Comparison of ENCODE assay signal across 1 cellular context in the genomic region with DNA sequence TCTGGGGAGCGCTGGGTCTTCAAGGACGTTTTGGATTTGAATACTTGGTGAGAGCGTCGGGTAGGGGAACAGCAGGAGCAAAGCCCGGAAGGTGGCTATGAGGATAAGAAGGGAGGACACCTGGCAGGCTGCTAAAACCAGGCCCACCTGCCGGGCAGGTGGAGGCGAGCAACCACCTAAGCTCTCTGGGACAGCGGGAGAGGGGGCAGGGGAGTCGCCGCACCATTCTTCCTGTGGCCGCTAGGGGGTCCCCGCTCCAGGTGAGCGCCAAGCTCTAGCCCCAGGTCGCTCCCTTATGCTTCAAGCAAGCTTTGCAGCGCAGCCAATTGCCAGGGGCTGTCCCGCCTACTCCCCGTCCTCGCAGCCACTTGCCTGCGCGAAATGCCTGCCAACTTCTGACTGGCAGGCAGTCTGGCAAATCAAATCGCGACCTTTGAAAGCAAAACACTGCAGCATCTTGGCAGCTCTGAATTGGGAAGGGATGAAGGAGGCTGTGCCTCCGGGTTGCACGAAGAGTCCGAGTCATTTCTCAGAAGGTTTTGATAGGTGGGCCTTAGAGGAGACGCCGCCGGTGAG.
A peak's percentile ranks its signal among the peaks of the same experiment; 100 is the strongest.
TF ChIP-seq lines count a peak whose summit lies in the region.

A gene (plus strand): TSS at position 469 of the 576 bp plus-strand sequence. CDS start 3,746 bp downstream, outside the sequence.

TF ChIP-seq in GM12878, 131 proteins besides CTCF, POLR2A, EP300 and RAD21 (continued from another document and continues in another):
- TF ChIP-seq, protein P1, sequence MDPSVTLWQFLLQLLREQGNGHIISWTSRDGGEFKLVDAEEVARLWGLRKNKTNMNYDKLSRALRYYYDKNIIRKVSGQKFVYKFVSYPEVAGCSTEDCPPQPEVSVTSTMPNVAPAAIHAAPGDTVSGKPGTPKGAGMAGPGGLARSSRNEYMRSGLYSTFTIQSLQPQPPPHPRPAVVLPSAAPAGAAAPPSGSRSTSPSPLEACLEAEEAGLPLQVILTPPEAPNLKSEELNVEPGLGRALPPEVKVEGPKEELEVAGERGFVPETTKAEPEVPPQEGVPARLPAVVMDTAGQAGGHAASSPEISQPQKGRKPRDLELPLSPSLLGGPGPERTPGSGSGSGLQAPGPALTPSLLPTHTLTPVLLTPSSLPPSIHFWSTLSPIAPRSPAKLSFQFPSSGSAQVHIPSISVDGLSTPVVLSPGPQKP (IDR thresholded peaks at IDR 0.05; ENCODE audit: low read depth, low read length): peak; percentile 67
- TF ChIP-seq, protein P2, sequence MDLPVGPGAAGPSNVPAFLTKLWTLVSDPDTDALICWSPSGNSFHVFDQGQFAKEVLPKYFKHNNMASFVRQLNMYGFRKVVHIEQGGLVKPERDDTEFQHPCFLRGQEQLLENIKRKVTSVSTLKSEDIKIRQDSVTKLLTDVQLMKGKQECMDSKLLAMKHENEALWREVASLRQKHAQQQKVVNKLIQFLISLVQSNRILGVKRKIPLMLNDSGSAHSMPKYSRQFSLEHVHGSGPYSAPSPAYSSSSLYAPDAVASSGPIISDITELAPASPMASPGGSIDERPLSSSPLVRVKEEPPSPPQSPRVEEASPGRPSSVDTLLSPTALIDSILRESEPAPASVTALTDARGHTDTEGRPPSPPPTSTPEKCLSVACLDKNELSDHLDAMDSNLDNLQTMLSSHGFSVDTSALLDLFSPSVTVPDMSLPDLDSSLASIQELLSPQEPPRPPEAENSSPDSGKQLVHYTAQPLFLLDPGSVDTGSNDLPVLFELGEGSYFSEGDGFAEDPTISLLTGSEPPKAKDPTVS (IDR thresholded peaks at IDR 0.05; ENCODE audit: low read depth, low read length): no peak
- TF ChIP-seq, protein P3, sequence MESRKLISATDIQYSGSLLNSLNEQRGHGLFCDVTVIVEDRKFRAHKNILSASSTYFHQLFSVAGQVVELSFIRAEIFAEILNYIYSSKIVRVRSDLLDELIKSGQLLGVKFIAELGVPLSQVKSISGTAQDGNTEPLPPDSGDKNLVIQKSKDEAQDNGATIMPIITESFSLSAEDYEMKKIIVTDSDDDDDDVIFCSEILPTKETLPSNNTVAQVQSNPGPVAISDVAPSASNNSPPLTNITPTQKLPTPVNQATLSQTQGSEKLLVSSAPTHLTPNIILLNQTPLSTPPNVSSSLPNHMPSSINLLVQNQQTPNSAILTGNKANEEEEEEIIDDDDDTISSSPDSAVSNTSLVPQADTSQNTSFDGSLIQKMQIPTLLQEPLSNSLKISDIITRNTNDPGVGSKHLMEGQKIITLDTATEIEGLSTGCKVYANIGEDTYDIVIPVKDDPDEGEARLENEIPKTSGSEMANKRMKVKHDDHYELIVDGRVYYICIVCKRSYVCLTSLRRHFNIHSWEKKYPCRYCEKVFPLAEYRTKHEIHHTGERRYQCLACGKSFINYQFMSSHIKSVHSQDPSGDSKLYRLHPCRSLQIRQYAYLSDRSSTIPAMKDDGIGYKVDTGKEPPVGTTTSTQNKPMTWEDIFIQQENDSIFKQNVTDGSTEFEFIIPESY (IDR thresholded peaks at IDR 0.05): peak; percentile 33; the same call in 1 of the 2 replicates
- TF ChIP-seq, protein P4, sequence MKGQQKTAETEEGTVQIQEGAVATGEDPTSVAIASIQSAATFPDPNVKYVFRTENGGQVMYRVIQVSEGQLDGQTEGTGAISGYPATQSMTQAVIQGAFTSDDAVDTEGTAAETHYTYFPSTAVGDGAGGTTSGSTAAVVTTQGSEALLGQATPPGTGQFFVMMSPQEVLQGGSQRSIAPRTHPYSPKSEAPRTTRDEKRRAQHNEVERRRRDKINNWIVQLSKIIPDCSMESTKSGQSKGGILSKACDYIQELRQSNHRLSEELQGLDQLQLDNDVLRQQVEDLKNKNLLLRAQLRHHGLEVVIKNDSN (IDR thresholded peaks at IDR 0.05; ENCODE audit: borderline replicate concordance, extremely low read length, insufficient read depth, low read depth, low read length): no peak
- 0 out of 2 replicates have a peak, but pooled peaks have one; percentile 39 for TF ChIP-seq RFX5 (IDR thresholded peaks at IDR 0.05; ENCODE audit: low read depth, low read length)
- peak; percentile 67 for TF ChIP-seq FOXK2 (IDR thresholded peaks at IDR 0.05)
- peak; percentile 32; the same call in 1 of the 3 replicates for TF ChIP-seq POU2F2 (IDR thresholded peaks at IDR 0.05; ENCODE audit: borderline replicate concordance, low read depth, low read length)
- peak; percentile 37; the same call in 1 of the 2 replicates for TF ChIP-seq TAF1 (IDR thresholded peaks at IDR 0.05; ENCODE audit: borderline replicate concordance, low read depth, low read length)
- peak; percentile 53; the same call in 1 of the 2 replicates for TF ChIP-seq SMC3 (IDR thresholded peaks at IDR 0.05; ENCODE audit: borderline replicate concordance, low read length)
- TF ChIP-seq, protein P5, sequence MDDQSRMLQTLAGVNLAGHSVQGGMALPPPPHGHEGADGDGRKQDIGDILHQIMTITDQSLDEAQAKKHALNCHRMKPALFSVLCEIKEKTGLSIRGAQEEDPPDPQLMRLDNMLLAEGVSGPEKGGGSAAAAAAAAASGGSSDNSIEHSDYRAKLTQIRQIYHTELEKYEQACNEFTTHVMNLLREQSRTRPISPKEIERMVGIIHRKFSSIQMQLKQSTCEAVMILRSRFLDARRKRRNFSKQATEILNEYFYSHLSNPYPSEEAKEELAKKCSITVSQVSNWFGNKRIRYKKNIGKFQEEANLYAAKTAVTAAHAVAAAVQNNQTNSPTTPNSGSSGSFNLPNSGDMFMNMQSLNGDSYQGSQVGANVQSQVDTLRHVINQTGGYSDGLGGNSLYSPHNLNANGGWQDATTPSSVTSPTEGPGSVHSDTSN (IDR thresholded peaks at IDR 0.05; ENCODE audit: insufficient replicate concordance, low read depth, low read length): peak; percentile 100
- TF ChIP-seq, protein P6, sequence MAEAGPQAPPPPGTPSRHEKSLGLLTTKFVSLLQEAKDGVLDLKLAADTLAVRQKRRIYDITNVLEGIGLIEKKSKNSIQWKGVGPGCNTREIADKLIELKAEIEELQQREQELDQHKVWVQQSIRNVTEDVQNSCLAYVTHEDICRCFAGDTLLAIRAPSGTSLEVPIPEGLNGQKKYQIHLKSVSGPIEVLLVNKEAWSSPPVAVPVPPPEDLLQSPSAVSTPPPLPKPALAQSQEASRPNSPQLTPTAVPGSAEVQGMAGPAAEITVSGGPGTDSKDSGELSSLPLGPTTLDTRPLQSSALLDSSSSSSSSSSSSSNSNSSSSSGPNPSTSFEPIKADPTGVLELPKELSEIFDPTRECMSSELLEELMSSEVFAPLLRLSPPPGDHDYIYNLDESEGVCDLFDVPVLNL (IDR thresholded peaks at IDR 0.05; ENCODE audit: low read depth, low read length): 0 out of 2 replicates have a peak, but pooled peaks have one; percentile 21
- peak; percentile 28; the same call in 1 of the 2 replicates for TF ChIP-seq HCFC1 (IDR thresholded peaks at IDR 0.05; ENCODE audit: low read length)
- TF ChIP-seq SPI1 (IDR thresholded peaks at IDR 0.05; ENCODE audit: borderline replicate concordance, insufficient read depth, low read depth, low read length): no peak
- no peak for TF ChIP-seq SIN3A (IDR thresholded peaks at IDR 0.05; ENCODE audit: low read depth, low read length)
- peak; percentile 84 for TF ChIP-seq FOS (IDR thresholded peaks at IDR 0.05; ENCODE audit: borderline replicate concordance, extremely low read depth, insufficient read length)
- peak; percentile 66 for TF ChIP-seq YY1 (IDR thresholded peaks at IDR 0.05; ENCODE audit: low read depth, low read length)
- TF ChIP-seq HDGF (IDR thresholded peaks at IDR 0.05): peak; percentile 86
- peak; percentile 66; the same call in 1 of the 2 replicates for TF ChIP-seq NBN (IDR thresholded peaks at IDR 0.05)
- peak; percentile 28 for TF ChIP-seq MYC (IDR thresholded peaks at IDR 0.05; ENCODE audit: insufficient read depth, insufficient read length, insufficient replicate concordance, low read length, severe bottlenecking)
- peak; percentile 99 for TF ChIP-seq DPF2 (IDR thresholded peaks at IDR 0.05)
- TF ChIP-seq IKZF2 (IDR thresholded peaks at IDR 0.05): peak in 1 of 2 experiments; percentile 70; a peak in 1 of 4 replicates
- TF ChIP-seq, protein P7, sequence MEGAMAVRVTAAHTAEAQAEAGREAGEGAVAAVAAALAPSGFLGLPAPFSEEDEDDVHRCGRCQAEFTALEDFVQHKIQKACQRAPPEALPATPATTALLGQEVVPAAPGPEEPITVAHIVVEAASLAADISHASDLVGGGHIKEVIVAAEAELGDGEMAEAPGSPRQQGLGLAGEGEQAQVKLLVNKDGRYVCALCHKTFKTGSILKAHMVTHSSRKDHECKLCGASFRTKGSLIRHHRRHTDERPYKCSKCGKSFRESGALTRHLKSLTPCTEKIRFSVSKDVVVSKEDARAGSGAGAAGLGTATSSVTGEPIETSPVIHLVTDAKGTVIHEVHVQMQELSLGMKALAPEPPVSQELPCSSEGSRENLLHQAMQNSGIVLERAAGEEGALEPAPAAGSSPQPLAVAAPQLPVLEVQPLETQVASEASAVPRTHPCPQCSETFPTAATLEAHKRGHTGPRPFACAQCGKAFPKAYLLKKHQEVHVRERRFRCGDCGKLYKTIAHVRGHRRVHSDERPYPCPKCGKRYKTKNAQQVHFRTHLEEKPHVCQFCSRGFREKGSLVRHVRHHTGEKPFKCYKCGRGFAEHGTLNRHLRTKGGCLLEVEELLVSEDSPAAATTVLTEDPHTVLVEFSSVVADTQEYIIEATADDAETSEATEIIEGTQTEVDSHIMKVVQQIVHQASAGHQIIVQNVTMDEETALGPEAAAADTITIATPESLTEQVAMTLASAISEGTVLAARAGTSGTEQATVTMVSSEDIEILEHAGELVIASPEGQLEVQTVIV (IDR thresholded peaks at IDR 0.05; ENCODE audit: borderline replicate concordance, partially characterized antibody): no peak
- no peak for TF ChIP-seq NFIC (IDR thresholded peaks at IDR 0.05; ENCODE audit: low read depth, low read length)
- TF ChIP-seq, protein P8, sequence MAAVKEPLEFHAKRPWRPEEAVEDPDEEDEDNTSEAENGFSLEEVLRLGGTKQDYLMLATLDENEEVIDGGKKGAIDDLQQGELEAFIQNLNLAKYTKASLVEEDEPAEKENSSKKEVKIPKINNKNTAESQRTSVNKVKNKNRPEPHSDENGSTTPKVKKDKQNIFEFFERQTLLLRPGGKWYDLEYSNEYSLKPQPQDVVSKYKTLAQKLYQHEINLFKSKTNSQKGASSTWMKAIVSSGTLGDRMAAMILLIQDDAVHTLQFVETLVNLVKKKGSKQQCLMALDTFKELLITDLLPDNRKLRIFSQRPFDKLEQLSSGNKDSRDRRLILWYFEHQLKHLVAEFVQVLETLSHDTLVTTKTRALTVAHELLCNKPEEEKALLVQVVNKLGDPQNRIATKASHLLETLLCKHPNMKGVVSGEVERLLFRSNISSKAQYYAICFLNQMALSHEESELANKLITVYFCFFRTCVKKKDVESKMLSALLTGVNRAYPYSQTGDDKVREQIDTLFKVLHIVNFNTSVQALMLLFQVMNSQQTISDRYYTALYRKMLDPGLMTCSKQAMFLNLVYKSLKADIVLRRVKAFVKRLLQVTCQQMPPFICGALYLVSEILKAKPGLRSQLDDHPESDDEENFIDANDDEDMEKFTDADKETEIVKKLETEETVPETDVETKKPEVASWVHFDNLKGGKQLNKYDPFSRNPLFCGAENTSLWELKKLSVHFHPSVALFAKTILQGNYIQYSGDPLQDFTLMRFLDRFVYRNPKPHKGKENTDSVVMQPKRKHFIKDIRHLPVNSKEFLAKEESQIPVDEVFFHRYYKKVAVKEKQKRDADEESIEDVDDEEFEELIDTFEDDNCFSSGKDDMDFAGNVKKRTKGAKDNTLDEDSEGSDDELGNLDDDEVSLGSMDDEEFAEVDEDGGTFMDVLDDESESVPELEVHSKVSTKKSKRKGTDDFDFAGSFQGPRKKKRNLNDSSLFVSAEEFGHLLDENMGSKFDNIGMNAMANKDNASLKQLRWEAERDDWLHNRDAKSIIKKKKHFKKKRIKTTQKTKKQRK (IDR thresholded peaks at IDR 0.05; ENCODE audit: low read depth, low read length): peak; percentile 60
- peak; percentile 99 for TF ChIP-seq SP1 (IDR thresholded peaks at IDR 0.05; ENCODE audit: low read depth, low read length)
- no peak for TF ChIP-seq CHD1 (IDR thresholded peaks at IDR 0.05; ENCODE audit: low read depth, low read length)
- TF ChIP-seq, protein P9, sequence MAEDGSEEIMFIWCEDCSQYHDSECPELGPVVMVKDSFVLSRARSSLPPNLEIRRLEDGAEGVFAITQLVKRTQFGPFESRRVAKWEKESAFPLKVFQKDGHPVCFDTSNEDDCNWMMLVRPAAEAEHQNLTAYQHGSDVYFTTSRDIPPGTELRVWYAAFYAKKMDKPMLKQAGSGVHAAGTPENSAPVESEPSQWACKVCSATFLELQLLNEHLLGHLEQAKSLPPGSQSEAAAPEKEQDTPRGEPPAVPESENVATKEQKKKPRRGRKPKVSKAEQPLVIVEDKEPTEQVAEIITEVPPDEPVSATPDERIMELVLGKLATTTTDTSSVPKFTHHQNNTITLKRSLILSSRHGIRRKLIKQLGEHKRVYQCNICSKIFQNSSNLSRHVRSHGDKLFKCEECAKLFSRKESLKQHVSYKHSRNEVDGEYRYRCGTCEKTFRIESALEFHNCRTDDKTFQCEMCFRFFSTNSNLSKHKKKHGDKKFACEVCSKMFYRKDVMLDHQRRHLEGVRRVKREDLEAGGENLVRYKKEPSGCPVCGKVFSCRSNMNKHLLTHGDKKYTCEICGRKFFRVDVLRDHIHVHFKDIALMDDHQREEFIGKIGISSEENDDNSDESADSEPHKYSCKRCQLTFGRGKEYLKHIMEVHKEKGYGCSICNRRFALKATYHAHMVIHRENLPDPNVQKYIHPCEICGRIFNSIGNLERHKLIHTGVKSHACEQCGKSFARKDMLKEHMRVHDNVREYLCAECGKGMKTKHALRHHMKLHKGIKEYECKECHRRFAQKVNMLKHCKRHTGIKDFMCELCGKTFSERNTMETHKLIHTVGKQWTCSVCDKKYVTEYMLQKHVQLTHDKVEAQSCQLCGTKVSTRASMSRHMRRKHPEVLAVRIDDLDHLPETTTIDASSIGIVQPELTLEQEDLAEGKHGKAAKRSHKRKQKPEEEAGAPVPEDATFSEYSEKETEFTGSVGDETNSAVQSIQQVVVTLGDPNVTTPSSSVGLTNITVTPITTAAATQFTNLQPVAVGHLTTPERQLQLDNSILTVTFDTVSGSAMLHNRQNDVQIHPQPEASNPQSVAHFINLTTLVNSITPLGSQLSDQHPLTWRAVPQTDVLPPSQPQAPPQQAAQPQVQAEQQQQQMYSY (CRISPR knock-in tag; IDR thresholded peaks at IDR 0.05): no peak
- TF ChIP-seq BHLHE40 (IDR thresholded peaks at IDR 0.05; ENCODE audit: borderline replicate concordance in 1 of 2, low read depth in 2 of 2, low read length in 1 of 2): peak; percentile 24 to 30; a peak in 1 of 4 replicates
- peak; percentile 64; the same call in 1 of the 2 replicates for TF ChIP-seq SMARCA5 (IDR thresholded peaks at IDR 0.05)
- TF ChIP-seq IRF4 (IDR thresholded peaks at IDR 0.05; ENCODE audit: low read depth, low read length): peak; percentile 48; the same call in 1 of the 2 replicates
- TF ChIP-seq GATAD2B (conservative IDR thresholded peaks at IDR 0.05; ENCODE audit: low read depth): peak; percentile 49; the same call in 1 of the 2 replicates
- TF ChIP-seq, protein P10, sequence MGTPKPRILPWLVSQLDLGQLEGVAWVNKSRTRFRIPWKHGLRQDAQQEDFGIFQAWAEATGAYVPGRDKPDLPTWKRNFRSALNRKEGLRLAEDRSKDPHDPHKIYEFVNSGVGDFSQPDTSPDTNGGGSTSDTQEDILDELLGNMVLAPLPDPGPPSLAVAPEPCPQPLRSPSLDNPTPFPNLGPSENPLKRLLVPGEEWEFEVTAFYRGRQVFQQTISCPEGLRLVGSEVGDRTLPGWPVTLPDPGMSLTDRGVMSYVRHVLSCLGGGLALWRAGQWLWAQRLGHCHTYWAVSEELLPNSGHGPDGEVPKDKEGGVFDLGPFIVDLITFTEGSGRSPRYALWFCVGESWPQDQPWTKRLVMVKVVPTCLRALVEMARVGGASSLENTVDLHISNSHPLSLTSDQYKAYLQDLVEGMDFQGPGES (IDR thresholded peaks at IDR 0.05): peak; percentile 92
- no peak for TF ChIP-seq RELA (IDR thresholded peaks at IDR 0.05; ENCODE audit: borderline replicate concordance, partially characterized antibody)
- TF ChIP-seq MTA2 (IDR thresholded peaks at IDR 0.05; ENCODE audit: low read depth): 0 out of 2 replicates have a peak, but pooled peaks have one; percentile 21
- peak; percentile 75 for TF ChIP-seq NFYA (IDR thresholded peaks at IDR 0.05; ENCODE audit: borderline replicate concordance, low read depth, low read length)
